Comparison of ENCODE assay signal across 12 cellular contexts in genomic region chr2:69067866-69068265, GRCh38. TPM values are rescaled to one million over a fixed set of nuclear protein-coding genes. Genes with fewer than 3 reads are reported as not detected.
"Had no signal": no experiment of that assay in that cellular context is flagged by ENCODE, and none has a peak within 500 bp of the region (broad histone marks: within the 10 kb centered on the region; RNA-seq: fewer than 3 reads in every experiment).

No MANE protein-coding gene starts in this region.

- H3K27ac ChIP-seq: psoas muscle, SJSA1, VCaP had no signal

- H3K36me3 ChIP-seq: stomach had no signal

- H3K4me3 ChIP-seq: psoas muscle, SJSA1, stomach had no signal

- ATAC-seq: activated T-cell treated with anti-CD3 and anti-CD28 coated beads, Interleukin-2, amount 50 U/mL, for 4 hours; left colon; natural killer cell treated with Interleukin-12 subunit alpha and Interleukin-12 subunit beta and Interleukin-15 and Interleukin-18, amount 100 ng/mL, for 72 hours; psoas muscle had no signal

- H3K9me3 ChIP-seq: psoas muscle, SJSA1, stomach had no signal

- DNase-seq: activated CD4-positive, alpha-beta memory T cell treated with anti-CD3 and anti-CD28 coated beads for 36 hours; activated effector memory CD4-positive, alpha-beta T cell treated with anti-CD3 and anti-CD28 coated beads, Interleukin-2, amount 50 U/mL, for 16 hours; activated T-cell treated with anti-CD3 and anti-CD28 coated beads, Interleukin-2, amount 50 U/mL, for 4 hours; effector CD4-positive, alpha-beta T cell; hypothalamus; left colon; occipital lobe; psoas muscle; stomach had no signal

- H3K4me1 ChIP-seq: SJSA1 had no signal

- H3K27me3 ChIP-seq: SJSA1, stomach had no signal

RNA-seq across cellular contexts. Expression of gene ANTXR1, which starts 54.9 kb away (rescaled TPM):
- total RNA-seq: activated CD4-positive, alpha-beta memory T cell treated with anti-CD3 and anti-CD28 coated beads for 36 hours had no signal
